In the genomic region with DNA sequence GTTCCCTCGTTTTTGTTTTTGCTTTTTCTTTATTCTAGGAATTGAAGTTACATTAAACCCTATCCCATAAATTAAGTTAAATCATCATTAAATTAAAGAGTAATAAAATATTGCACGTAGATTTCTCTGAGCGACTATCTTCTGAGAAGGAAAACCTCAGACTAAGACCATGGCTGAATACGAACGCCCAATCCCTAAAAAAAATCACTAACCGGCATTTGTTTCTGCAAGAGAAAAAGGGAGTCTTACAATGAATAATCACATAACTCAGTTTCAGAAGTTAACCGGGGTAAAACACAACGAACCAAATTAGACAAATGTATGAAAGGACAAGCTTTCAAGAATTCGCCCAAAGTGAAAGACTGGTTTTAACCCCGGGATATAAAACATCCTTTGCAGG, we compare ENCODE assay signal across 8 cellular contexts. TPM values are rescaled to one million over a fixed set of nuclear protein-coding genes. Genes with fewer than 3 reads are reported as not detected.
A peak's percentile ranks its signal among the peaks of the same experiment; 100 is the strongest.
DNase-seq lines count a peak whose midpoint lies in the region; ATAC-seq and TF ChIP-seq lines count a peak whose summit lies in the region.

No MANE protein-coding gene starts in this region.

- peak overlapping the region in 6 of 8 donors; percentile 89 to 93 (median 91) for H3K27ac ChIP-seq in spleen

- TF ChIP-seq POLR2A in spleen (IDR thresholded peaks at IDR 0.05), result no peak

- TF ChIP-seq CTCF in fibroblast of villous mesenchyme (IDR thresholded peaks at IDR 0.05; ENCODE audit: insufficient read depth, low read depth, low read length) (no peak), spleen (IDR thresholded peaks at IDR 0.05 in 8 of 11, conservative IDR thresholded peaks at IDR 0.05 in 3 of 11) (no peak)

- DNase-seq in NCI-H82 (lab: John Stamatoyannopoulos, UW) (peak; percentile 22), NCI-H82 treated with DMSO at 0.1 percent for 48 hours (lab: John Stamatoyannopoulos, UW; ENCODE audit: unreplicated experiment) (no peak), RKO (ENCODE audit: low spot score) (peak; percentile 49), fibroblast of villous mesenchyme (ENCODE audit: low read depth) (no peak), spleen (no peak), cerebellar nuclear complex (lab: John Stamatoyannopoulos, UW) (no peak), SIG-M5 (lab: John Stamatoyannopoulos, UW) (no peak)

- H3K4me1 ChIP-seq in spleen, result peaks cover 6 to 52% (median 28%) of the 10 kb centered on the region in 6 donors

- no peaks in the 10 kb centered on the region for H3K36me3 ChIP-seq in spleen

- WGBS in spleen, 5 donors, result 4 to 8% (median 5%) methylated on average over 10 of the region's 10 CpGs

- no peak for ATAC-seq in HG02981 (IDR thresholded peaks at IDR 0.05; ENCODE audit: unreplicated experiment)

- H3K4me3 ChIP-seq in fibroblast of villous mesenchyme (ENCODE audit: low read depth, low read length) (peak overlapping the region; percentile 76), spleen (peak overlapping the region; percentile 61 to 79 (median 71))

- no peaks in the 10 kb centered on the region for H3K9me3 ChIP-seq in spleen

- peaks cover 0 to 41% (median 0%) of the 10 kb centered on the region in 7 donors for H3K27me3 ChIP-seq in spleen (replicated peaks in 1 of 7)

- intact Hi-C loops in spleen (cut with DNase I; ENCODE audit: low total_unique reads), result no loop called here

RNA-seq across cellular contexts. Expression of a gene that starts 1.3 kb away (rescaled TPM):
- total RNA-seq in fibroblast of villous mesenchyme (10.3 and 14.2 TPM in 2 replicates), spleen (10 to 100 TPM; 22.2 to 45.9 (median 29.1) TPM)
- 1 to 10 TPM; 3.1 to 8.2 (median 7.2) TPM for polyA plus RNA-seq in spleen

RNA-seq across cellular contexts. Expression of a gene that starts 43.8 kb away (rescaled TPM):
- total RNA-seq in fibroblast of villous mesenchyme (0.32 and 0.43 TPM in 2 replicates), spleen (1 to 10 TPM in 4 of 7 donors, under 1 TPM in 1, not detected in 2; 0.85 to 3.2 (median 1.6) TPM)
- polyA plus RNA-seq in spleen, result 1 to 10 TPM in 2 of 3 donors, under 1 TPM in 1; 0.96 to 2.2 (median 1.4) TPM

RNA-seq across cellular contexts. Expression of a gene that starts 45.2 kb away (rescaled TPM):
- not detected in 2 replicates for total RNA-seq in fibroblast of villous mesenchyme
- not detected for total RNA-seq in spleen
- not detected for polyA plus RNA-seq in spleen

Comparison
In these comparisons a context has a peak if more than half of its experiments do, and no peak if none do; other contexts are left out.
1. DNase-seq: peak in NCI-H82 (single experiment) and RKO (single experiment); none in NCI-H82 treated with DMSO at 0.1 percent for 48 hours (single experiment), fibroblast of villous mesenchyme (single experiment), spleen (single experiment), cerebellar nuclear complex (0 of 2) and SIG-M5 (single experiment).